In the genomic region with DNA sequence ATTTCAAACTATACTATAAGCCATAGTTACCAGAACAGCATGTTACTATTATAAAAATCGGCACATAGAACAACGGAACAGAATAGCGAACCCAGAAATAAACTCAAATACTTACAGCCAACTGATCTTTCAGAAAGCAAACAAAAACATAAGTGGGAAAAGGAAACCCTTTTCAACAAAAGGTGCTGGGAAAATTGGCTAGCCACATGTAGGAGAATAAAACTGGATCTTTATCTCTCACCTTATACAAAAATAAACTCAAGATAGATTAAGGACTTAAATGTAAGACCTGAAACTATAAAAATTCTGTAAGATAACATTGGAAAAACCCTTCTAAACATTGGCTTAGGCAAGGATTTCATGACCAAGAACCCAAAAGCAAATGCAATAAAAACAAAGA, we compare ENCODE assay signal across 8 cellular contexts. TPM values are rescaled to one million over a fixed set of nuclear protein-coding genes. Genes with fewer than 3 reads are reported as not detected.
"Had no signal": no experiment of that assay in that cellular context is flagged by ENCODE, and none has a peak within 500 bp of the region (broad histone marks: within the 10 kb centered on the region; RNA-seq: fewer than 3 reads in every experiment).

No MANE protein-coding gene starts in this region.

- H3K27ac Mint-ChIP-seq: GM23338, H9, IgD-negative memory B cell had no signal

- H2AFZ ChIP-seq: GM23338 had no signal

- H3K27ac ChIP-seq: HL-60 had no signal

- DNase-seq: H9, HCEC 1CT, KBM-7 had no signal

- H3K4me3 ChIP-seq: GM23338 had no signal

- H3K27me3 Mint-ChIP-seq: IgD-negative memory B cell had no signal

- ATAC-seq: GM23338, HepG2 had no signal

- H3K4me2 ChIP-seq: GM23338 had no signal

- H3K4me3 Mint-ChIP-seq: GM23338, H9 had no signal

- H3K4me1 Mint-ChIP-seq: H9 had no signal

RNA-seq across cellular contexts. Expression of a gene that starts 29.1 kb away (rescaled TPM):
- polyA plus RNA-seq: H1 had no signal
